Comparison of ENCODE assay signal across 4 cellular contexts in genomic region chr6:60422691-60423090, GRCh38.
ATAC-seq lines count a peak whose summit lies in the region.

No MANE protein-coding gene starts in this region.

- ATAC-seq in GM18868 (IDR thresholded peaks at IDR 0.05; ENCODE audit: unreplicated experiment) (peak; percentile 53), GM18907 (IDR thresholded peaks at IDR 0.05; ENCODE audit: unreplicated experiment) (peak; percentile 76), GM19397 (IDR thresholded peaks at IDR 0.05; ENCODE audit: unreplicated experiment) (peak; percentile 52), GM19463 (IDR thresholded peaks at IDR 0.05; ENCODE audit: unreplicated experiment) (peak; percentile 70)

Comparison
In these comparisons a context has a peak if more than half of its experiments do, and no peak if none do; other contexts are left out.
1. Peak in every context shown above with its lines: ATAC-seq.